ENCODE assay signal across 1 cellular context in the genomic region with DNA sequence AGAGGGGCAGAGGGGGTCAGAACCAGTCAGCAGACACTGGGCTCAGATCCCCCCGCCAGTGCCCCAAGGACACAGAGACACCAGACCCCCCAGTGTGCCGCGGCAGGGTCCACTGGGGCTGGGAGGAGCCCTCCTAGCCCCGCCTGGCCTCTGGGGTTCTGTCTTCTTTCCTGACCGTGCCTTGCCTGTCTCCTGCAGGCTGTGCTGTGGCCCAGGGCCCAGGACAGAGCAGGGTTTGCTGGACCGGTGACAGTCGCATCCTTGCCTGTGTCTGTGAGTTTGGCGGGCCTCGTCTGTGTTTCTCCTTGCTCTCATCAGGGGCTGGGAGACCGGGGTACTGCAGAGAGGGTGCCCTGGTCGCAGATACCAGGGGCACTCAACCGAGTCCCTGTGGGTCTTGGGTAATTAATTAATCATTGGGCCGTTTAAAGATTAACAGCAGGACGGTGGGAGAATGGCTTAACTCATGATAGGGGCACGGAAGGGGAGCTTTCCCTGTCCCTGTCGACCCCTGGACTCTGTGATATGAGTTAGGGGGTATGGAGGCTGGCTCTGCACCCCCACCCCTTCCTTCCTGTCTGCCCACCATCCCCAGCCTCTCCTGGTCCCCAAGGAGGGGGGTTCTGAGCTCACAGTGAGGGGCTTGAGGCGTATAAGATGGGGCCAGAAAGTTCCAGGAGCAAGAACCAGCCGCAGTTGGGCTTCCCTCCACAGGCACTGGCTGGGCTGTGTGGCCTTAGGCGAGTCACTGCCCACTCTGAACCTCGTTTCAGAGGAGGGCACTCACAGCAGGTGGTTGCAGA.
TF ChIP-seq lines count a peak whose summit lies in the region.

No MANE protein-coding gene starts in this region.

TF ChIP-seq in H1, 55 proteins besides CTCF, POLR2A, EP300 and RAD21:
- TF ChIP-seq RNF2 (IDR thresholded peaks at IDR 0.05; ENCODE audit: borderline replicate concordance, low read depth, low read length, missing control alignments, poor library complexity, severe bottlenecking) (no peak), NRF1 (IDR thresholded peaks at IDR 0.05; ENCODE audit: low read depth, low read length) (no peak), CHD2 (IDR thresholded peaks at IDR 0.05; ENCODE audit: low read length) (no peak), POU5F1 (IDR thresholded peaks at IDR 0.05; ENCODE audit: low read depth, low read length) (no peak), EZH2 (IDR thresholded peaks at IDR 0.05; ENCODE audit: low read depth, low read length, severe bottlenecking) (no peak), POLR2AphosphoS5 (IDR thresholded peaks at IDR 0.05; ENCODE audit: low read depth, low read length) (no peak), TAF7 (optimal IDR thresholded peaks at IDR 0.05; ENCODE audit: borderline replicate concordance, low read depth, low read length) (no peak), YY1 (IDR thresholded peaks at IDR 0.05; ENCODE audit: low read depth, low read length) (no peak)
